In the genomic region with DNA sequence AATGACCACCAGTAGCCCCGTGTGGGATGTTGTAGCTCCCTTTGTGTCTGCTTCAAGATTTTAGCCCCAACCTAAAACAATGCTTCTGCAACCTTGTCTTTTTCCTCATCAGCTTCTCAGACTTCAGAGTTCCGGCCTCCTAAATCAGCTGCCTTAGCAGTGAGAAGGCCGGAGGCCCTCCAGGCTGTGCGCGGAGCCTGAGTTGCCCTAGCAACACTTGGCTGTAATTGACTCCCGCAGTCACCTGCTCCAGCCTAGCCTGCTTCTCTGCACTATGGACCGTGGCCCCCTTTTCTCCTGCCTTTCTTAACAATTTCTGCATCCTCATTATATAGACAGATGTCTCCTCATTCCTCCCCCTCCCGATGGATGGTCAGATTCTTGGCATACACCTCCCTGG, we compare ENCODE assay signal across 18 cellular contexts. TPM values are rescaled to one million over a fixed set of nuclear protein-coding genes. Genes with fewer than 3 reads are reported as not detected.
DNase-seq lines count a peak whose midpoint lies in the region; ATAC-seq lines count a peak whose summit lies in the region.
"Had no signal": no experiment of that assay in that cellular context is flagged by ENCODE, and none has a peak within 500 bp of the region (broad histone marks: within the 10 kb centered on the region; RNA-seq: fewer than 3 reads in every experiment).

No MANE protein-coding gene starts in this region.

- H3K4me3 Mint-ChIP-seq in T-helper 2 cell treated with Interferon-gamma antibody and Interleukin-4, amounts not matched to agents 5 μg/mL and 100 μg/mL, for 36 hours: no peak overlapping the region
- H3K4me3 Mint-ChIP-seq in activated T-cell treated with anti-CD3 and anti-CD28 coated beads, Interleukin-2, amount 50 U/mL, for 24 hours: no peak overlapping the region

- peaks cover 32% of the 10 kb centered on the region for H3K4me1 Mint-ChIP-seq in T-helper 2 cell treated with Interferon-gamma antibody and Interleukin-4, amounts not matched to agents 5 μg/mL and 100 μg/mL, for 36 hours (ENCODE audit: low read depth)
- peaks cover 18% of the 10 kb centered on the region for H3K4me1 Mint-ChIP-seq in activated T-cell treated with anti-CD3 and anti-CD28 coated beads, Interleukin-2, amount 50 U/mL, for 24 hours (ENCODE audit: low read depth)

- DNase-seq in T-helper 2 cell treated with Interferon-gamma antibody and Interleukin-4, amounts not matched to agents 5 μg/mL and 100 μg/mL, for 36 hours (ENCODE audit: low spot score): no peak
- no peak for DNase-seq in T-helper 2 cell
- peak; percentile 25 for DNase-seq in NCI-H2107 treated with DMSO at 0.1 percent for 48 hours (lab: John Stamatoyannopoulos, UW; ENCODE audit: unreplicated experiment)
- DNase-seq in superior temporal gyrus (ENCODE audit: extremely low spot score): peak; percentile 8
- no peak for DNase-seq in NOMO-1 treated with DMSO at 0.1 percent for 48 hours (lab: John Stamatoyannopoulos, UW; ENCODE audit: unreplicated experiment)
- DNase-seq in activated T-cell treated with anti-CD3 and anti-CD28 coated beads, Interleukin-2, amount 50 U/mL, for 24 hours: no peak
- DNase-seq in activated CD4-positive, CD25-positive, alpha-beta regulatory T cell (lab: John Stamatoyannopoulos, UW): no peak
- DNase-seq: ACHN; activated CD4-positive, alpha-beta T cell treated with anti-CD3 and anti-CD28 coated beads for 1 hour; amniotic stem cell; central memory CD4-positive, alpha-beta T cell; kidney; mesendoderm; right lobe of liver; stimulated activated CD4-positive, alpha-beta T cell treated with anti-CD3 and anti-CD28 coated beads, Interleukin-1b, Interleukin-23, amount 100 ng/mL, for 48 hours had no signal

- H3K27ac Mint-ChIP-seq in T-helper 2 cell treated with Interferon-gamma antibody and Interleukin-4, amounts not matched to agents 5 μg/mL and 100 μg/mL, for 36 hours: peak overlapping the region; percentile 20
- no peak overlapping the region for H3K27ac Mint-ChIP-seq in activated T-cell treated with anti-CD3 and anti-CD28 coated beads, Interleukin-2, amount 50 U/mL, for 24 hours

- H3K36me3 Mint-ChIP-seq in T-helper 2 cell treated with Interferon-gamma antibody and Interleukin-4, amounts not matched to agents 5 μg/mL and 100 μg/mL, for 36 hours (ENCODE audit: low read depth): peaks cover 25% of the 10 kb centered on the region
- H3K36me3 Mint-ChIP-seq in activated T-cell treated with anti-CD3 and anti-CD28 coated beads, Interleukin-2, amount 50 U/mL, for 24 hours (ENCODE audit: low read depth): peaks cover 9% of the 10 kb centered on the region

- peaks cover 4% of the 10 kb centered on the region for H3K9me3 Mint-ChIP-seq in T-helper 2 cell treated with Interferon-gamma antibody and Interleukin-4, amounts not matched to agents 5 μg/mL and 100 μg/mL, for 36 hours
- H3K9me3 Mint-ChIP-seq in activated T-cell treated with anti-CD3 and anti-CD28 coated beads, Interleukin-2, amount 50 U/mL, for 24 hours: no peaks in the 10 kb centered on the region

- H3K27me3 Mint-ChIP-seq in T-helper 2 cell treated with Interferon-gamma antibody and Interleukin-4, amounts not matched to agents 5 μg/mL and 100 μg/mL, for 36 hours (ENCODE audit: low read depth): no peaks in the 10 kb centered on the region
- H3K27me3 Mint-ChIP-seq in activated T-cell treated with anti-CD3 and anti-CD28 coated beads, Interleukin-2, amount 50 U/mL, for 24 hours: peaks cover 19% of the 10 kb centered on the region

- ATAC-seq in esophagus mucosa: peak; percentile 50
- ATAC-seq: HepG2, Panc1, right lobe of liver had no signal

RNA-seq across cellular contexts. Expression of a gene that starts 9.4 kb away (rescaled TPM):
- total RNA-seq in esophagus mucosa: 136 TPM

Comparison
In these comparisons a context has a peak if more than half of its experiments do, and no peak if none do; other contexts are left out.
1. DNase-seq: peak in NCI-H2107 treated with DMSO at 0.1 percent for 48 hours (single experiment) and superior temporal gyrus (single experiment); none in T-helper 2 cell treated with Interferon-gamma antibody and Interleukin-4, amounts not matched to agents 5 μg/mL and 100 μg/mL, for 36 hours (single experiment), T-helper 2 cell (0 of 5), NOMO-1 treated with DMSO at 0.1 percent for 48 hours (single experiment), activated T-cell treated with anti-CD3 and anti-CD28 coated beads, Interleukin-2, amount 50 U/mL, for 24 hours (single experiment) and activated CD4-positive, CD25-positive, alpha-beta regulatory T cell (0 of 4).